ENCODE assay signal across 18 cellular contexts in genomic region chr17:82314721-82315605, GRCh38. TPM values are rescaled to one million over a fixed set of nuclear protein-coding genes. Genes with fewer than 3 reads are reported as not detected.
DNase-seq lines count a peak whose midpoint lies in the region; ATAC-seq and TF ChIP-seq lines count a peak whose summit lies in the region.
"Had no signal": no experiment of that assay in that cellular context is flagged by ENCODE, and none has a peak within 500 bp of the region (broad histone marks: within the 10 kb centered on the region; RNA-seq: fewer than 3 reads in every experiment).

No MANE protein-coding gene starts in this region.

- H3K9ac ChIP-seq in Loucy (ENCODE audit: low read depth, low read length, poor library complexity, severe bottlenecking), result peak overlapping the region; percentile 87
- peak overlapping the region; percentile 12 for H3K9ac ChIP-seq in neural cell (ENCODE audit: low read length)

- H3K27me3 Mint-ChIP-seq in activated naive CD8-positive, alpha-beta T cell treated with anti-CD3 and anti-CD28 coated beads for 36 hours, result peaks cover 4% of the 10 kb centered on the region

- H3K36me3 ChIP-seq in Loucy (ENCODE audit: insufficient read depth, low read length) (no peaks in the 10 kb centered on the region), neural cell (ENCODE audit: insufficient read depth, low read length) (no peaks in the 10 kb centered on the region), gastrocnemius medialis (no peaks in the 10 kb centered on the region)

- peak overlapping the region; percentile 95 for H3K4me3 Mint-ChIP-seq in activated naive CD8-positive, alpha-beta T cell treated with anti-CD3 and anti-CD28 coated beads for 36 hours

- no peak for TF ChIP-seq POLR2A in gastrocnemius medialis (IDR thresholded peaks at IDR 0.05)

- peaks cover 13% of the 10 kb centered on the region for H3K4me1 Mint-ChIP-seq in activated naive CD8-positive, alpha-beta T cell treated with anti-CD3 and anti-CD28 coated beads for 36 hours

- 0 out of 2 replicates have a peak, but pooled peaks cover 5% of the 10 kb centered on the region for H3F3A ChIP-seq in Loucy (ENCODE audit: low read depth)
- H3F3A ChIP-seq in neural cell (ENCODE audit: insufficient read depth, low read length, poor library complexity, severe bottlenecking), result no peaks in the 10 kb centered on the region

- DNase-seq in SIG-M5 treated with dmso at 0.1 percent for 504 hours (lab: John Stamatoyannopoulos, UW; ENCODE audit: unreplicated experiment), result peak; percentile 41
- no peak for DNase-seq in SIG-M5 (lab: John Stamatoyannopoulos, UW)
- DNase-seq in activated naive CD8-positive, alpha-beta T cell treated with anti-CD3 and anti-CD28 coated beads for 36 hours, result no peak
- DNase-seq in DMS114 treated with DMSO at 0.1 percent for 48 hours (lab: John Stamatoyannopoulos, UW; ENCODE audit: unreplicated experiment), result no peak
- DNase-seq in OCI-M2 (lab: John Stamatoyannopoulos, UW; ENCODE audit: unreplicated experiment), result no peak
- no peak for DNase-seq in gastrocnemius medialis
- DNase-seq: cortex of kidney, NCI-H146, NCI-H510A treated with DMSO at 0.1 percent for 48 hours, Right ventricle myocardium superior had no signal

- H3K36me3 Mint-ChIP-seq in activated naive CD8-positive, alpha-beta T cell treated with anti-CD3 and anti-CD28 coated beads for 36 hours, result peaks cover 35% of the 10 kb centered on the region

- peaks cover 35% of the 10 kb centered on the region for H3K79me2 ChIP-seq in Loucy (ENCODE audit: insufficient read depth, low read length)
- no peaks in the 10 kb centered on the region for H3K79me2 ChIP-seq in neural cell (replicated peaks; ENCODE audit: insufficient read depth, low read length)
- H3K79me2 ChIP-seq: hepatocyte had no signal

- H2AFZ ChIP-seq in Loucy (ENCODE audit: low read length), result no peak overlapping the region
- no peak overlapping the region for H2AFZ ChIP-seq in neural cell (ENCODE audit: low read depth, low read length)
- H2AFZ ChIP-seq: hepatocyte had no signal

- no peaks in the 10 kb centered on the region for H3K27me3 ChIP-seq in Loucy (ENCODE audit: insufficient read depth, low read length, poor library complexity, severe bottlenecking)
- no peaks in the 10 kb centered on the region for H3K27me3 ChIP-seq in neural cell (ENCODE audit: insufficient read depth, low read depth, low read length)
- H3K27me3 ChIP-seq in gastrocnemius medialis, result peaks cover 22 to 41% (median 30%) of the 10 kb centered on the region in 3 donors
- H3K27me3 ChIP-seq: hepatocyte had no signal

- in situ Hi-C loops in gastrocnemius medialis (cut with MboI; ENCODE audit: low sequenced_read_pairs in 4 of 4), result no loop called here

- TF ChIP-seq RAD21 in neural cell (conservative IDR thresholded peaks at IDR 0.05), result no peak

- H3K4me3 ChIP-seq in Loucy (ENCODE audit: low read length, poor library complexity, severe bottlenecking) (peak overlapping the region; percentile 80), neural cell (ENCODE audit: low read length) (no peak overlapping the region), gastrocnemius medialis (no peak overlapping the region)
- H3K4me3 ChIP-seq: hepatocyte had no signal

- intact Hi-C loops in gastrocnemius medialis (cut with DNase I; ENCODE audit: low total_unique reads), result no loop called here

- peak overlapping the region; percentile 93 for H3K27ac Mint-ChIP-seq in activated naive CD8-positive, alpha-beta T cell treated with anti-CD3 and anti-CD28 coated beads for 36 hours

- H3K4me1 ChIP-seq in Loucy (ENCODE audit: insufficient read depth, low read length, poor library complexity, severe bottlenecking) (peaks cover 20% of the 10 kb centered on the region), gastrocnemius medialis (no peaks in the 10 kb centered on the region)

- TF ChIP-seq EP300 in neural cell (conservative IDR thresholded peaks at IDR 0.05; ENCODE audit: poor library complexity, severe bottlenecking), result no peak

- no peaks in the 10 kb centered on the region for H3K9me3 ChIP-seq in Loucy (ENCODE audit: insufficient read depth, low read depth, low read length)
- no peaks in the 10 kb centered on the region for H3K9me3 ChIP-seq in neural cell (ENCODE audit: low read length)
- H3K9me3 ChIP-seq in gastrocnemius medialis, result no peaks in the 10 kb centered on the region

- H3K9me2 ChIP-seq in Loucy (replicated peaks; ENCODE audit: low read depth, low read length) (no peaks in the 10 kb centered on the region), neural cell (ENCODE audit: insufficient read depth, low read length) (no peaks in the 10 kb centered on the region)

- TF ChIP-seq CTCF in Loucy (conservative IDR thresholded peaks at IDR 0.05; ENCODE audit: low read length) (no peak), neural cell (IDR thresholded peaks at IDR 0.05; ENCODE audit: poor library complexity, severe bottlenecking) (no peak), gastrocnemius medialis (IDR thresholded peaks at IDR 0.05 in 4 of 5, conservative IDR thresholded peaks at IDR 0.05 in 1 of 5) (no peak)

- peak overlapping the region; percentile 95 for H3K4me2 ChIP-seq in Loucy (ENCODE audit: low read depth, low read length, poor library complexity, severe bottlenecking)
- no peak overlapping the region for H3K4me2 ChIP-seq in neural cell (ENCODE audit: low read length)
- H3K4me2 ChIP-seq: hepatocyte had no signal

- H3K9me3 Mint-ChIP-seq in activated naive CD8-positive, alpha-beta T cell treated with anti-CD3 and anti-CD28 coated beads for 36 hours, result no peaks in the 10 kb centered on the region

- ATAC-seq in gastrocnemius medialis, result no peak

- H3K27ac ChIP-seq in neural cell (ENCODE audit: low read length) (no peak overlapping the region), gastrocnemius medialis (no peak overlapping the region)
- H3K27ac ChIP-seq: hepatocyte, VCaP had no signal

- H4K20me1 ChIP-seq in Loucy (ENCODE audit: insufficient read depth, low read length, poor library complexity, severe bottlenecking) (no peaks in the 10 kb centered on the region), neural cell (ENCODE audit: insufficient read depth) (no peaks in the 10 kb centered on the region)

TF ChIP-seq in neural cell, 6 proteins besides CTCF, POLR2A, EP300 and RAD21:
- TF ChIP-seq POLR2AphosphoS5 (IDR thresholded peaks at IDR 0.05) (no peak), REST (IDR thresholded peaks at IDR 0.05; ENCODE audit: borderline replicate concordance) (no peak), SMC3 (conservative IDR thresholded peaks at IDR 0.05; ENCODE audit: poor library complexity) (no peak), TAF1 (IDR thresholded peaks at IDR 0.05; ENCODE audit: low read depth) (no peak), MXI1 (conservative IDR thresholded peaks at IDR 0.05; ENCODE audit: poor library complexity, severe bottlenecking) (no peak), EZH2 (IDR thresholded peaks at IDR 0.05; ENCODE audit: borderline replicate concordance, insufficient read depth, low read length, poor library complexity, severe bottlenecking) (no peak)

RNA-seq across cellular contexts. Expression of gene CD7, which starts 2.4 kb away (rescaled TPM):
- total RNA-seq in activated naive CD8-positive, alpha-beta T cell treated with anti-CD3 and anti-CD28 coated beads for 36 hours, result 100 to 1,000 TPM; 291 to 293 TPM
- polyA plus RNA-seq in neural cell, result not detected in 2 replicates
- polyA minus RNA-seq in neural cell, result not detected in 2 replicates
- 1 to 10 TPM in 1 of 4 donors, not detected in 3; 1.7 TPM for total RNA-seq in gastrocnemius medialis
- total RNA-seq: A172, temporal lobe had no signal

RNA-seq across cellular contexts. Expression of gene SECTM1, which starts 18.6 kb away (rescaled TPM):
- total RNA-seq in activated naive CD8-positive, alpha-beta T cell treated with anti-CD3 and anti-CD28 coated beads for 36 hours, result under 1 TPM; 0.72 to 0.74 TPM
- not detected in 2 replicates for polyA plus RNA-seq in neural cell
- not detected in 2 replicates for polyA minus RNA-seq in neural cell
- total RNA-seq in gastrocnemius medialis, result 1 to 10 TPM; 3.3 to 9.5 (median 5.6) TPM

RNA-seq across cellular contexts. Expression of gene CSNK1D, which starts 41.5 kb away (rescaled TPM):
- 100 to 1,000 TPM; 110 to 115 TPM for total RNA-seq in activated naive CD8-positive, alpha-beta T cell treated with anti-CD3 and anti-CD28 coated beads for 36 hours
- 29.9 and 41.6 TPM in 2 replicates for polyA plus RNA-seq in neural cell
- polyA minus RNA-seq in neural cell, result 56.5 and 63.9 TPM in 2 replicates
- total RNA-seq in gastrocnemius medialis, result 10 to 100 TPM; 34.0 to 55.2 (median 47.3) TPM

RNA-seq across cellular contexts. Expression of gene TEX19, which starts 44.1 kb away (rescaled TPM):
- total RNA-seq in activated naive CD8-positive, alpha-beta T cell treated with anti-CD3 and anti-CD28 coated beads for 36 hours, result under 1 TPM; 0.10 to 0.23 TPM
- not detected in 2 replicates for polyA plus RNA-seq in neural cell
- polyA minus RNA-seq in neural cell, result not detected in 2 replicates
- total RNA-seq in gastrocnemius medialis, result under 1 TPM in 1 of 4 donors, not detected in 3; 0.40 TPM
- total RNA-seq: A172, aorta, hepatocyte, left lobe of liver, Right ventricle myocardium superior, temporal lobe had no signal
- polyA plus RNA-seq: aorta, hepatocyte had no signal

RNA-seq across cellular contexts. Expression of gene UTS2R, which starts 56.6 kb away (rescaled TPM):
- not detected for total RNA-seq in activated naive CD8-positive, alpha-beta T cell treated with anti-CD3 and anti-CD28 coated beads for 36 hours
- not detected in 2 replicates for polyA plus RNA-seq in neural cell
- not detected in 2 replicates for polyA minus RNA-seq in neural cell
- total RNA-seq in gastrocnemius medialis, result not detected
- total RNA-seq: A172, aorta, left lobe of liver, temporal lobe had no signal
- polyA plus RNA-seq: aorta, hepatocyte had no signal

Comparison
In these comparisons a context has a peak if more than half of its experiments do, and no peak if none do; other contexts are left out.
1. RNA of gene CD7, which starts 2.4 kb away (total RNA-seq): 291 to 293 TPM in activated naive CD8-positive, alpha-beta T cell treated with anti-CD3 and anti-CD28 coated beads for 36 hours; 1.7 TPM in gastrocnemius medialis; every median in the first group is over 100 times any median in the second.